Comparison of ENCODE assay signal across 14 cellular contexts in genomic region chr19:5128932-5129389, GRCh38.
A peak's percentile ranks its signal among the peaks of the same experiment; 100 is the strongest.
DNase-seq lines count a peak whose midpoint lies in the region; ATAC-seq and TF ChIP-seq lines count a peak whose summit lies in the region.
"Had no signal": no experiment of that assay in that cellular context is flagged by ENCODE, and none has a peak within 500 bp of the region (broad histone marks: within the 10 kb centered on the region; RNA-seq: fewer than 3 reads in every experiment).

No MANE protein-coding gene starts in this region.

- TF ChIP-seq CTCF in choroid plexus epithelial cell (conservative IDR thresholded peaks at IDR 0.05; ENCODE audit: low read depth, low read length) (no peak), right lobe of liver (IDR thresholded peaks at IDR 0.05) (no peak), tibial nerve (IDR thresholded peaks at IDR 0.05) (no peak)

- intact Hi-C loops in right lobe of liver (cut with DNase I) = no loop called here

- H3K36me3 ChIP-seq in right lobe of liver (peaks cover 0 to 8% (median under 1%) of the 10 kb centered on the region in 4 donors), tibial nerve (peaks cover 0 to 49% (median 5%) of the 10 kb centered on the region in 3 donors)

- no peak overlapping the region for H3K4me3 ChIP-seq in choroid plexus epithelial cell (ENCODE audit: low read depth, low read length)
- no peak overlapping the region for H3K4me3 ChIP-seq in right lobe of liver
- H3K4me3 ChIP-seq in tibial nerve = no peak overlapping the region

- DNase-seq in NCI-H1417 (lab: John Stamatoyannopoulos, UW) (peak in 2 of 3 experiments; percentile 20 to 36), NCI-H1417 treated with DMSO at 0.1 percent for 48 hours (lab: John Stamatoyannopoulos, UW) (no peak), choroid plexus epithelial cell (ENCODE audit: low read depth) (peak; percentile 81), right lobe of liver (no peak), tibial nerve (ENCODE audit: low spot score in 2 of 2) (peak in 1 of 2 donors; percentile 15), mucosa of gallbladder (ENCODE audit: low spot score) (no peak), NCI-H2107 treated with DMSO at 0.1 percent for 48 hours (lab: John Stamatoyannopoulos, UW; ENCODE audit: unreplicated experiment) (no peak)
- DNase-seq: 8988T; activated CD4-positive, CD25-positive, alpha-beta regulatory T cell; esophagus squamous epithelium; kidney; occipital lobe; stimulated activated CD4-positive, alpha-beta T cell treated with anti-CD3 and anti-CD28 coated beads, Interleukin-4, amount 100 ng/mL, for 4 hours had no signal

- H3K4me1 ChIP-seq in right lobe of liver (no peaks in the 10 kb centered on the region), tibial nerve (peaks cover 0 to 59% (median 26%) of the 10 kb centered on the region in 4 donors)

- WGBS in right lobe of liver (ENCODE audit: insufficient coverage, low coverage, low lambda C conversion rate, missing lambda C conversion rate) = 70% methylated on average over 5 of the region's 9 CpGs
- 21 to 55% methylated on average over 7 to 9 of the region's 9 CpGs for WGBS in tibial nerve, 2 donors

- no peaks in the 10 kb centered on the region for H3K27me3 ChIP-seq in right lobe of liver
- no peaks in the 10 kb centered on the region for H3K27me3 ChIP-seq in tibial nerve
- H3K27me3 ChIP-seq: esophagus squamous epithelium had no signal

- no peak overlapping the region for H3K27ac ChIP-seq in right lobe of liver
- peak overlapping the region in 3 of 4 donors; percentile 47 to 70 (median 52) for H3K27ac ChIP-seq in tibial nerve

- H3K9me3 ChIP-seq in right lobe of liver (no peaks in the 10 kb centered on the region), tibial nerve (no peaks in the 10 kb centered on the region)
- H3K9me3 ChIP-seq: esophagus squamous epithelium had no signal

- ATAC-seq in right lobe of liver (peak; percentile 12 to 37 (median 26)), HG03097 (IDR thresholded peaks at IDR 0.05; ENCODE audit: low FRiP score, unreplicated experiment) (no peak)

- no peak for TF ChIP-seq POLR2A in right lobe of liver (IDR thresholded peaks at IDR 0.05)
- no peak for TF ChIP-seq POLR2A in tibial nerve (IDR thresholded peaks at IDR 0.05)

- TF ChIP-seq EP300 in tibial nerve (IDR thresholded peaks at IDR 0.05) = no peak

Comparison
In these comparisons a context has a peak if more than half of its experiments do, and no peak if none do; other contexts are left out.
1. DNase-seq: peak in NCI-H1417 (2 of 3) and choroid plexus epithelial cell (single experiment); none in NCI-H1417 treated with DMSO at 0.1 percent for 48 hours (single experiment), right lobe of liver (0 of 3), mucosa of gallbladder (single experiment) and NCI-H2107 treated with DMSO at 0.1 percent for 48 hours (single experiment).
2. H3K27ac ChIP-seq: peak in tibial nerve (3 of 4); none in right lobe of liver (0 of 3).